ENCODE assay signal across 29 cellular contexts in the genomic region with DNA sequence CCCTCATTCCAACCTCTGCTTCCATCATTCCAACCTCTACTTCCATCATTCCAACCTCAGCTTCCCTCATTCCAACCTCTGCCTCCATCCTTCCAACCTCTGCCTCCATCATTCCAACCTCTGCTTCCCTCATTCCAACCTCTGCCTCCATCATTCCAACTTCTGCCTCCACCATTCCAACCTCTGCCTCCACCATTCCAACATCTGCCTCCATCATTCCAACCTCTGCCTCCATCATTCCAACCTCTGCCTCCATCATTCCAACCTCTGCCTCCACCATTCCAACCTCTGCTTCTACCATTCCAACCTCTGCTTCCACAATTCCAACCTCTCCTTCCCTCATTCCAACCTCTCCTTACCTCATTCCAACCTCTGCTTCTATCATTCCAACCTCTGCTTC.
"Had no signal": no experiment of that assay in that cellular context is flagged by ENCODE, and none has a peak within 500 bp of the region (broad histone marks: within the 10 kb centered on the region; RNA-seq: fewer than 3 reads in every experiment).

No MANE protein-coding gene starts in this region.

- ATAC-seq: effector memory CD8-positive, alpha-beta T cell; esophagus mucosa; foreskin keratinocyte; gastrocnemius medialis; gastroesophageal sphincter; heart left ventricle; heart right ventricle had no signal

- DNase-seq: colonic mucosa; cortex of kidney; dermis blood vessel endothelial cell; dorsolateral prefrontal cortex; effector CD4-positive, alpha-beta T cell; effector CD8-positive, alpha-beta T cell; effector memory CD4-positive, alpha-beta T cell; effector memory CD8-positive, alpha-beta T cell; endodermal cell; erythroblast; esophagus squamous epithelium; foreskin fibroblast; foreskin keratinocyte; foreskin melanocyte; gastrocnemius medialis; glutamatergic neuron; head of caudate nucleus; heart left ventricle; heart right ventricle had no signal

- FAIRE-seq: colon, endometrium, endothelial cell of umbilical vein, frontal cortex had no signal

- H3K9me3 ChIP-seq: colonic mucosa, esophagus muscularis mucosa, esophagus squamous epithelium, gastrocnemius medialis, gastroesophageal sphincter, heart left ventricle, heart right ventricle had no signal

- H3K4me1 ChIP-seq: colonic mucosa, esophagus muscularis mucosa, foreskin keratinocyte, gastrocnemius medialis, gastroesophageal sphincter had no signal

- H3K27ac ChIP-seq: colonic mucosa, coronary artery, dorsolateral prefrontal cortex, epithelial cell of prostate, esophagus muscularis mucosa, esophagus squamous epithelium, foreskin keratinocyte, gastrocnemius medialis, gastroesophageal sphincter, heart left ventricle, heart right ventricle had no signal

- H3K4me3 ChIP-seq: colonic mucosa, coronary artery, dorsolateral prefrontal cortex, esophagus muscularis mucosa, esophagus squamous epithelium, gastrocnemius medialis, gastroesophageal sphincter, heart left ventricle, heart right ventricle had no signal

- H3K9me3 Mint-ChIP-seq: dendritic cell treated with granulocyte-macrophage colony-stimulating factor and Interleukin-4, amounts not matched to agents 40 ng/mL and 50 ng/mL, for 4 days; effector memory CD8-positive, alpha-beta T cell; endodermal cell had no signal

- H3K27me3 ChIP-seq: colonic mucosa, esophagus muscularis mucosa, esophagus squamous epithelium, gastrocnemius medialis, gastroesophageal sphincter, heart left ventricle, heart right ventricle had no signal

- H3K4me1 Mint-ChIP-seq: endodermal cell had no signal

- H3K4me3 Mint-ChIP-seq: dendritic cell treated with granulocyte-macrophage colony-stimulating factor and Interleukin-4, amounts not matched to agents 40 ng/mL and 50 ng/mL, for 4 days; effector memory CD8-positive, alpha-beta T cell; endodermal cell had no signal

- H3K27ac Mint-ChIP-seq: dendritic cell treated with granulocyte-macrophage colony-stimulating factor and Interleukin-4, amounts not matched to agents 40 ng/mL and 50 ng/mL, for 4 days; effector memory CD8-positive, alpha-beta T cell; endodermal cell had no signal

- H3K36me3 ChIP-seq: colonic mucosa, esophagus muscularis mucosa, esophagus squamous epithelium, gastrocnemius medialis, gastroesophageal sphincter, heart left ventricle, heart right ventricle had no signal
